Comparison of ENCODE assay signal across 13 cellular contexts in the genomic region with DNA sequence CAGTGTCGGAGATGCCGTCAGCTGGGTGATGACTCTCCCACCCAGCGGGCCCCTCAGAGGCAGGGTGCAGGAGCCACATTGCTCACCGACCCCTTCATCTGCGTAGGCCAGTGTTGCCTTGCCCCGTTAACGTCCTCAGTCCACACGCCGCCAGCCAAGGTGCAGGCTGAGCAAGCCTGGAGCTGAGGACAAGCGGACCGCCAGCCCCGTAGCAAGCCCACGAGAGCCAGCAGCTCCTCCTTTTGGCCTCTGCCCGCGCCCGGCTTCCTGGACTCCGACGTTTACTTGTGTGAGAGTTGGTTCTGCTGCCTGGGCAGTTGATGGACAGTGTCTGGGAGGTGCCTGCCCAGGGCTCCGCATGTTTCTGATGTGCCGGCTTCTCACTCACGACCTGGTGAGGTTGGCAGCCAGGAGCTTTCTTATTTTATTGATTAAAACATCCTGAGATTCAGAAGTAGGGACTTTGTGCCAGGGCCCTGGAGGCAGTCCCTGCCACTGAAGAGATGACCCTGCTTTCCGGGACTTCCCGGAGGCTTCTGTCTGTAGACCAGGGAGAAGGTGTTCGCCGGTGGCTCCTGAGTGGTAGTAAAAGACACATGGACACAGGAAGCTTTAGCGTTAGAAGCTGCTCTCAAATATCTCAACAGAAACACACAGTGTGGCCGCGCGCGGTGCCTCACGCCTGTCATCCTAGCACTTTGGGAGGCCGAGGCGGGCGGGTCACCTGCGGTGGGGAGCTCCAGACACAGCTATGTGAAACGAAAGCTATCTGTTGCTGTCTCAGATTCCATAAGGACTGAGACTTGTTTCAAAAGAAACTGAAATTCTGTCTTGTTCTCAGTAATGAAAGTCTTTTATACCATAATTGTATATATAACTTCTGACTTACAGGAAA. TPM values are rescaled to one million over a fixed set of nuclear protein-coding genes. Genes with fewer than 3 reads are reported as not detected.
A peak's percentile ranks its signal among the peaks of the same experiment; 100 is the strongest.
DNase-seq lines count a peak whose midpoint lies in the region; ATAC-seq and TF ChIP-seq lines count a peak whose summit lies in the region.
"Had no signal": no experiment of that assay in that cellular context is flagged by ENCODE, and none has a peak within 500 bp of the region (broad histone marks: within the 10 kb centered on the region; RNA-seq: fewer than 3 reads in every experiment).

No MANE protein-coding gene starts in this region.

- H3K9me3 Mint-ChIP-seq in H9, result peaks cover 0 to 2% of the 10 kb centered on the region in 2 experiments; a peak in 1 of 5 replicates
- H3K9me3 Mint-ChIP-seq in brain, result no peaks in the 10 kb centered on the region
- no peaks in the 10 kb centered on the region for H3K9me3 Mint-ChIP-seq in natural killer cell treated with Interleukin-12 subunit alpha and Interleukin-12 subunit beta and Interleukin-15 and Interleukin-18, amount 100 ng/mL, for 72 hours
- H3K9me3 Mint-ChIP-seq: activated CD4-positive, alpha-beta T cell treated with anti-CD3 and anti-CD28 coated beads, Interleukin-2, amount 10 ng/mL, durations not matched to agents 24 days and 14 days had no signal

- H3F3A ChIP-seq in smooth muscle cell (ENCODE audit: low read depth), result peaks cover 28% of the 10 kb centered on the region

- no peak overlapping the region for H3K56ac ChIP-seq in H9 (ENCODE audit: insufficient read length, low read depth, low read length)

- TF ChIP-seq CTCF in C4-2B (conservative IDR thresholded peaks at IDR 0.05) (no peak), H9 (conservative IDR thresholded peaks at IDR 0.05) (no peak), brain (conservative IDR thresholded peaks at IDR 0.05) (no peak), smooth muscle cell (IDR thresholded peaks at IDR 0.05; ENCODE audit: borderline replicate concordance, insufficient read depth, poor library complexity, severe bottlenecking) (no peak)

- no CpG with 5 or more reads among the region's 36 CpGs for WGBS in H9 (ENCODE audit: extremely low coverage, insufficient read length, low lambda C conversion rate)
- WGBS in smooth muscle cell (ENCODE audit: low lambda C conversion rate), result 96% methylated on average over 36 of the region's 36 CpGs

- H3K36me3 ChIP-seq in smooth muscle cell (ENCODE audit: low read depth), result no peaks in the 10 kb centered on the region

- H2BK12ac ChIP-seq in H9 (ENCODE audit: insufficient read length, low read depth, low read length), result no peak overlapping the region

- H3K4me3 Mint-ChIP-seq in H9 (no peak overlapping the region; a peak in 1 of 5 replicates), brain (peak overlapping the region in 1 of 5 experiments; percentile 42)
- H3K4me3 Mint-ChIP-seq in natural killer cell treated with Interleukin-12 subunit alpha and Interleukin-12 subunit beta and Interleukin-15 and Interleukin-18, amount 100 ng/mL, for 72 hours, result peak overlapping the region; percentile 35
- H3K4me3 Mint-ChIP-seq: activated CD4-positive, alpha-beta T cell treated with anti-CD3 and anti-CD28 coated beads, Interleukin-2, amount 10 ng/mL, durations not matched to agents 24 days and 14 days had no signal

- H3K4me3 ChIP-seq in smooth muscle cell, result no peak overlapping the region

- H2BK20ac ChIP-seq in H9 (ENCODE audit: low read depth, low read length, poor library complexity, severe bottlenecking), result no peak overlapping the region

- H3K14ac ChIP-seq in H9 (ENCODE audit: insufficient read depth, low read length), result no peak overlapping the region; the same call in 1 of the 2 replicates

- H3K4me1 ChIP-seq in H9 (ENCODE audit: insufficient read depth, low read length) (no peaks in the 10 kb centered on the region; the same call in 1 of the 2 replicates), smooth muscle cell (ENCODE audit: low read depth) (peaks cover 33% of the 10 kb centered on the region)

- H4K5ac ChIP-seq in H9 (ENCODE audit: insufficient read length, low read depth, low read length), result no peak overlapping the region

- H3K27ac ChIP-seq in C4-2B (peak overlapping the region; percentile 99), H9 (ENCODE audit: insufficient read length, low read depth, low read length) (no peak overlapping the region), smooth muscle cell (ENCODE audit: low read depth) (no peak overlapping the region)

- no peak overlapping the region for H3K4ac ChIP-seq in H9 (ENCODE audit: low read depth, low read length)

- no peak overlapping the region for H4K91ac ChIP-seq in H9 (ENCODE audit: insufficient read length, low read depth, low read length)

- H2AFZ ChIP-seq in H9 (ENCODE audit: low read length) (no peak overlapping the region), smooth muscle cell (ENCODE audit: low read depth) (no peak overlapping the region)

- no peak overlapping the region for H3K9ac ChIP-seq in H9 (ENCODE audit: extremely low read depth, insufficient read length, low read length)
- no peak overlapping the region for H3K9ac ChIP-seq in smooth muscle cell (ENCODE audit: low read depth)
- H3K9ac ChIP-seq: SK-N-SH had no signal

- H3K27me3 ChIP-seq in H9 (ENCODE audit: insufficient read depth, low read length) (no peaks in the 10 kb centered on the region), smooth muscle cell (ENCODE audit: low read depth) (no peaks in the 10 kb centered on the region)

- H3T11ph ChIP-seq in H9 (ENCODE audit: low read length), result no peak overlapping the region

- H4K20me1 ChIP-seq in H9 (ENCODE audit: control insufficient read depth, insufficient read depth, insufficient read length), result peaks cover 2% of the 10 kb centered on the region
- peaks cover 94% of the 10 kb centered on the region for H4K20me1 ChIP-seq in smooth muscle cell (ENCODE audit: low read depth)

- peaks cover 23 to 64% (median 46%) of the 10 kb centered on the region in 3 experiments for H3K36me3 Mint-ChIP-seq in H9 (ENCODE audit: insufficient read depth in 1 of 3, low read depth in 3 of 3)
- H3K36me3 Mint-ChIP-seq in brain, result peaks cover 22% of the 10 kb centered on the region
- H3K36me3 Mint-ChIP-seq in natural killer cell treated with Interleukin-12 subunit alpha and Interleukin-12 subunit beta and Interleukin-15 and Interleukin-18, amount 100 ng/mL, for 72 hours, result peaks cover 5% of the 10 kb centered on the region

- peaks cover 4% of the 10 kb centered on the region for H3K79me1 ChIP-seq in H9 (ENCODE audit: insufficient read depth, low read depth, low read length, poor library complexity, severe bottlenecking)

- peaks cover 84% of the 10 kb centered on the region for H3K79me2 ChIP-seq in H9 (ENCODE audit: insufficient read depth, low read length)
- H3K79me2 ChIP-seq in smooth muscle cell (ENCODE audit: low read depth), result peaks cover 85% of the 10 kb centered on the region

- no peak overlapping the region for H3K23ac ChIP-seq in H9 (ENCODE audit: insufficient read length, low read depth, low read length)

- peaks cover 59 to 64% of the 10 kb centered on the region in 2 experiments for H3K4me1 Mint-ChIP-seq in H9
- peaks cover 84% of the 10 kb centered on the region for H3K4me1 Mint-ChIP-seq in brain
- H3K4me1 Mint-ChIP-seq in natural killer cell treated with Interleukin-12 subunit alpha and Interleukin-12 subunit beta and Interleukin-15 and Interleukin-18, amount 100 ng/mL, for 72 hours (ENCODE audit: low read depth in 2 of 2), result peaks cover 64 to 65% of the 10 kb centered on the region in 2 donors

- DNase-seq in H9 (no peak), NCI-H69 (lab: John Stamatoyannopoulos, UW) (no peak), NCI-H748 treated with DMSO at 0.1 percent for 48 hours (lab: John Stamatoyannopoulos, UW) (no peak), smooth muscle cell (lab: John Stamatoyannopoulos, UW; ENCODE audit: unreplicated experiment) (no peak)
- no peak for DNase-seq in natural killer cell treated with Interleukin-12 subunit alpha and Interleukin-12 subunit beta and Interleukin-15 and Interleukin-18, amount 100 ng/mL, for 72 hours (ENCODE audit: low spot score)
- no peak for DNase-seq in activated CD8-positive, alpha-beta memory T cell treated with anti-CD3 and anti-CD28 coated beads, Interleukin-2, amount 50 U/mL, for 48 hours
- DNase-seq: activated CD4-positive, alpha-beta T cell treated with anti-CD3 and anti-CD28 coated beads, Interleukin-2, amount 10 ng/mL, durations not matched to agents 24 days and 14 days; NCI-H1092 treated with DMSO at 0.1 percent for 48 hours; SK-N-SH; stimulated activated CD4-positive, alpha-beta T cell treated with anti-CD3 and anti-CD28 coated beads, Interleukin-15, amount 100 ng/mL, for 24 hours had no signal

- H3K27me3 Mint-ChIP-seq in H9 (ENCODE audit: low read depth) (no peaks in the 10 kb centered on the region), brain (peaks cover 4% of the 10 kb centered on the region)
- no peaks in the 10 kb centered on the region for H3K27me3 Mint-ChIP-seq in natural killer cell treated with Interleukin-12 subunit alpha and Interleukin-12 subunit beta and Interleukin-15 and Interleukin-18, amount 100 ng/mL, for 72 hours
- H3K27me3 Mint-ChIP-seq: activated CD4-positive, alpha-beta T cell treated with anti-CD3 and anti-CD28 coated beads, Interleukin-2, amount 10 ng/mL, durations not matched to agents 24 days and 14 days had no signal

- no peak overlapping the region for H2AK5ac ChIP-seq in H9 (ENCODE audit: insufficient read length, low read length)

- peak overlapping the region; percentile 61 to 84 (median 72); a peak in 5 of 7 replicates for H3K27ac Mint-ChIP-seq in H9
- H3K27ac Mint-ChIP-seq in brain, result peak overlapping the region in 3 of 5 experiments; percentile 35 to 85 (median 38)
- peak overlapping the region; percentile 58 to 94 for H3K27ac Mint-ChIP-seq in natural killer cell treated with Interleukin-12 subunit alpha and Interleukin-12 subunit beta and Interleukin-15 and Interleukin-18, amount 100 ng/mL, for 72 hours

- no peak overlapping the region for H3K18ac ChIP-seq in H9 (ENCODE audit: insufficient read length, low read depth, low read length)

- H3K23me2 ChIP-seq in H9 (ENCODE audit: insufficient read length, low read depth, low read length, poor library complexity, severe bottlenecking), result peaks cover 6% of the 10 kb centered on the region

- no peak overlapping the region for H4K8ac ChIP-seq in H9 (replicated peaks; ENCODE audit: insufficient read length, low read depth, low read length)

- H2BK15ac ChIP-seq in H9 (ENCODE audit: low read depth, low read length), result no peak overlapping the region

- H2BK5ac ChIP-seq in H9 (ENCODE audit: insufficient read length, low read length), result no peak overlapping the region

- no peak overlapping the region for H3K4me2 ChIP-seq in H9 (ENCODE audit: insufficient read depth, insufficient read length, low read length)
- no peak overlapping the region for H3K4me2 ChIP-seq in smooth muscle cell
- H3K4me2 ChIP-seq: SK-N-SH had no signal

- ATAC-seq in natural killer cell treated with Interleukin-12 subunit alpha and Interleukin-12 subunit beta and Interleukin-15 and Interleukin-18, amount 100 ng/mL, for 72 hours, result no peak

- no peak overlapping the region for H2BK120ac ChIP-seq in H9 (ENCODE audit: low read depth, low read length, poor library complexity, severe bottlenecking)

- H3K9me3 ChIP-seq in H9 (ENCODE audit: control insufficient read depth, low read depth, low read length) (no peaks in the 10 kb centered on the region), smooth muscle cell (replicated peaks; ENCODE audit: low read depth) (no peaks in the 10 kb centered on the region)
- H3K9me3 ChIP-seq: SK-N-SH had no signal

RNA-seq across cellular contexts. Expression of a gene that starts 5.9 kb away (rescaled TPM):
- total RNA-seq in H9 (2021), result 255 and 265 TPM in 2 replicates
- polyA plus RNA-seq in brain (ENCODE audit: insufficient read depth, low read depth, low replicate concordance), result 81.4 TPM
- total RNA-seq in natural killer cell treated with Interleukin-12 subunit alpha and Interleukin-12 subunit beta and Interleukin-15 and Interleukin-18, amount 100 ng/mL, for 72 hours, result 100 to 1,000 TPM; 233 to 282 TPM
- 33.7 and 41.7 TPM in 2 replicates for total RNA-seq in smooth muscle cell
- polyA plus RNA-seq in smooth muscle cell, result 35.5 and 37.0 TPM in 2 replicates

RNA-seq across cellular contexts. Expression of a gene that starts 11.9 kb away (rescaled TPM):
- total RNA-seq in H9 (2021) (26.6 and 27.4 TPM in 2 replicates), smooth muscle cell (15.8 and 22.3 TPM in 2 replicates)
- polyA plus RNA-seq in brain (ENCODE audit: insufficient read depth, low read depth, low replicate concordance) (146 TPM), smooth muscle cell (35.2 and 47.4 TPM in 2 replicates)
- 10 to 100 TPM in 1 of 2 donors, 1 to 10 TPM in 1; 5.2 to 15.6 TPM for total RNA-seq in natural killer cell treated with Interleukin-12 subunit alpha and Interleukin-12 subunit beta and Interleukin-15 and Interleukin-18, amount 100 ng/mL, for 72 hours

RNA-seq across cellular contexts. Expression of a gene that starts 25.0 kb away (rescaled TPM):
- total RNA-seq in H9 (2021) (1,628 and 1,677 TPM in 2 replicates), smooth muscle cell (2,033 and 2,744 TPM in 2 replicates)
- polyA plus RNA-seq in brain (ENCODE audit: insufficient read depth, low read depth, low replicate concordance) (3,425 TPM), smooth muscle cell (1,180 and 1,250 TPM in 2 replicates)
- 1,000 to 10,000 TPM in 1 of 2 donors, 100 to 1,000 TPM in 1; 757 to 1,081 TPM for total RNA-seq in natural killer cell treated with Interleukin-12 subunit alpha and Interleukin-12 subunit beta and Interleukin-15 and Interleukin-18, amount 100 ng/mL, for 72 hours

RNA-seq across cellular contexts. Expression of a gene that starts 29.5 kb away (rescaled TPM):
- total RNA-seq in H9 (2021) (83.7 and 83.9 TPM in 2 replicates), smooth muscle cell (62.7 and 95.8 TPM in 2 replicates)
- polyA plus RNA-seq in brain (ENCODE audit: insufficient read depth, low read depth, low replicate concordance) (275 TPM), smooth muscle cell (226 and 245 TPM in 2 replicates)
- 10 to 100 TPM; 89.1 to 89.5 TPM for total RNA-seq in natural killer cell treated with Interleukin-12 subunit alpha and Interleukin-12 subunit beta and Interleukin-15 and Interleukin-18, amount 100 ng/mL, for 72 hours

RNA-seq across cellular contexts. Expression of a gene that starts 36.7 kb away (rescaled TPM):
- total RNA-seq in H9 (2021) (0.68 and 2.0 TPM in 2 replicates), smooth muscle cell (0.09 and 0.18 TPM in 2 replicates)
- polyA plus RNA-seq in brain (ENCODE audit: insufficient read depth, low read depth, low replicate concordance) (69.7 TPM), smooth muscle cell (0.30 and 1.0 TPM in 2 replicates)
- under 1 TPM; 0.05 to 0.17 TPM for total RNA-seq in natural killer cell treated with Interleukin-12 subunit alpha and Interleukin-12 subunit beta and Interleukin-15 and Interleukin-18, amount 100 ng/mL, for 72 hours
- total RNA-seq: epithelial cell of proximal tubule had no signal
